8 cellular contexts compared by ENCODE assay signal in the genomic region with DNA sequence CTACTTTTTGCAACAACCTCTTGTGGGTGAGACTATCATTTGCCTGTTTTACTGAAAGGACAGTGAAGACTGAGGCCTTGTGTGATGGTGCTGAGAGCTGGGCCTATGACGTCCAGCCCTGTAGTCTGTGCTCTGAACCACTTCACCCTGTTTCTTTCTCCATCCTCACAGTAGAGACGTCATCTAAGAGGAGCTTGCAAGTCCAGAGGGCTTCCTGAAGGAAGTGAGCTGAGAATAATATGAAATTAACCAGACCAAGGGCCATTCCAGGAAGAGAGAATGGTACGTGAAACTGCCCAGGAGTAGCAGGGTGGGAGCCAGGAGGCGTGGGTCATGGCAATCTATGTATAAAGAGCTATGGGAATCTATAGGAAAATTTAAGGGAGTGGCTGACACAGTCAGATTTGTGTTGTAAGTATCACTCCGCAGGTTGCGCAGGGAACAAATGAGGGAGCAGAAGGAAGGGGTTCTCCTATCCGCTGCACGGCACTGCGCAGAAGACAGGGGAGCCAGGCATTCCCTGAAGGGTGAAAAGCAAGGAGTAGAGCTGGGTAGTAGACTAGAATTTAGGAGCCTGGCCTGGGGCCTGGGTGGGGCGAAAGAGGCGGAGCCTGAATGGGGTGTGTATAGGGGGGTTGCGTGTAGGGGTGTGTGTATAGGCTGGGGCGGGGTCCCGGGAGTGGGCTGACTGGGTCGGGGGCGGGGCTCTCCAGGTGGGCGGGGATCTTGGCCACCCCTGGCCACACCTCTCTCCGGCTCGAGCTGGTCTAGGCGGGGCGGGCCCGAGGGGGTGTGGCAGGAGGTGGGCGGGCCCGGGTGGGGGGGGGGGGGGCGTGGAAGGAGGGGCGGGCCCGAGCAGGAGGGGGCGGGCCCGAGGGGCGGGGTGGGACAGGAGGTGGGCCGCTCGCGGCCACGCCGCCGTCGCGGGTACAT. TPM values are rescaled to one million over a fixed set of nuclear protein-coding genes. Genes with fewer than 3 reads are reported as not detected.
A peak's percentile ranks its signal among the peaks of the same experiment; 100 is the strongest.
DNase-seq lines count a peak whose midpoint lies in the region; ATAC-seq and TF ChIP-seq lines count a peak whose summit lies in the region.

A gene (plus strand): TSS at position 931 of the 933 bp plus-strand sequence. CDS start 2,688 bp downstream, outside the sequence.

- no peaks in the 10 kb centered on the region for H3K4me1 ChIP-seq in endodermal cell (ENCODE audit: control insufficient read depth, insufficient read depth, low read length)

- H3K4me1 Mint-ChIP-seq in endodermal cell, result peaks cover 36% of the 10 kb centered on the region
- H3K4me1 Mint-ChIP-seq in stimulated activated memory B cell treated with anti-CD40 and anti-IgM and Interleukin-4, amounts not matched to agents 10 μg/mL and 1 μg/mL and 100 μg/mL, for 72 hours, result peaks cover 19% of the 10 kb centered on the region

- H3K36me3 ChIP-seq in endodermal cell (ENCODE audit: control insufficient read depth, insufficient read depth, low read length), result no peaks in the 10 kb centered on the region

- H3K4me3 Mint-ChIP-seq in endodermal cell, result peak within 1 kb of the TSS; percentile 72
- H3K4me3 Mint-ChIP-seq in stimulated activated memory B cell treated with anti-CD40 and anti-IgM and Interleukin-4, amounts not matched to agents 10 μg/mL and 1 μg/mL and 100 μg/mL, for 72 hours, result peak within 1 kb of the TSS; percentile 64

- WGBS in endodermal cell (ENCODE audit: insufficient coverage in 1 of 2, insufficient read length in 1 of 2), 2 experiments, result 33 to 83% methylated on average over 8 to 25 of the region's 38 CpGs

- H3K9me3 ChIP-seq in endodermal cell (ENCODE audit: control insufficient read depth, low read length), result no peaks in the 10 kb centered on the region

- peak within 1 kb of the TSS; percentile 38 for H3K4me3 ChIP-seq in GM12875 (ENCODE audit: low read depth, low read length)
- peak within 1 kb of the TSS; percentile 80 for H3K4me3 ChIP-seq in endodermal cell (ENCODE audit: low read length)

- no peak for TF ChIP-seq CTCF in GM12875 (IDR thresholded peaks at IDR 0.05; ENCODE audit: borderline replicate concordance, insufficient read depth, low read depth, low read length)
- no peak for TF ChIP-seq CTCF in endodermal cell (conservative IDR thresholded peaks at IDR 0.05)

- peak; percentile 45 for ATAC-seq in HG02642 (IDR thresholded peaks at IDR 0.05; ENCODE audit: poor library complexity, unreplicated experiment)
- peak; percentile 71 for ATAC-seq in stimulated activated memory B cell treated with anti-CD40 and anti-IgM and Interleukin-4, amounts not matched to agents 10 μg/mL and 1 μg/mL and 100 μg/mL, for 72 hours

- peaks cover 21% of the 10 kb centered on the region for H3K36me3 Mint-ChIP-seq in endodermal cell (ENCODE audit: low read depth)
- H3K36me3 Mint-ChIP-seq in stimulated activated memory B cell treated with anti-CD40 and anti-IgM and Interleukin-4, amounts not matched to agents 10 μg/mL and 1 μg/mL and 100 μg/mL, for 72 hours, result no peaks in the 10 kb centered on the region

- DNase-seq in NCI-H2227 treated with DMSO at 0.1 percent for 48 hours (lab: John Stamatoyannopoulos, UW), result peak; percentile 45
- peak; percentile 39 to 45 for DNase-seq in activated CD4-positive, alpha-beta T cell treated with anti-CD3 and anti-CD28 coated beads, Interleukin-2, amount 50 U/mL, for 4 hours
- DNase-seq in endodermal cell, result peak; percentile 98
- DNase-seq in myocyte (ENCODE audit: low read depth), result peak; percentile 72
- no peak for DNase-seq in DMS153 treated with DMSO at 0.1 percent for 48 hours (lab: John Stamatoyannopoulos, UW; ENCODE audit: unreplicated experiment)

- H3K9me3 Mint-ChIP-seq in endodermal cell, result no peaks in the 10 kb centered on the region
- H3K9me3 Mint-ChIP-seq in stimulated activated memory B cell treated with anti-CD40 and anti-IgM and Interleukin-4, amounts not matched to agents 10 μg/mL and 1 μg/mL and 100 μg/mL, for 72 hours, result no peaks in the 10 kb centered on the region

- peaks cover 1% of the 10 kb centered on the region for H3K27me3 Mint-ChIP-seq in endodermal cell (ENCODE audit: insufficient read depth)
- peaks cover 28% of the 10 kb centered on the region for H3K27me3 Mint-ChIP-seq in stimulated activated memory B cell treated with anti-CD40 and anti-IgM and Interleukin-4, amounts not matched to agents 10 μg/mL and 1 μg/mL and 100 μg/mL, for 72 hours

- peak within 1 kb of the TSS; percentile 68 for H3K9ac ChIP-seq in endodermal cell (ENCODE audit: extremely low read depth, low read length, poor library complexity, severe bottlenecking)

- H3K27ac ChIP-seq in endodermal cell (ENCODE audit: low read depth, low read length), result peak within 1 kb of the TSS; percentile 38

- peak within 1 kb of the TSS; percentile 83 for H3K27ac Mint-ChIP-seq in endodermal cell
- no peak within 1 kb of the TSS for H3K27ac Mint-ChIP-seq in stimulated activated memory B cell treated with anti-CD40 and anti-IgM and Interleukin-4, amounts not matched to agents 10 μg/mL and 1 μg/mL and 100 μg/mL, for 72 hours

- H3K27me3 ChIP-seq in endodermal cell (ENCODE audit: control insufficient read depth, insufficient read depth, low read length, poor library complexity, severe bottlenecking), result no peaks in the 10 kb centered on the region

RNA-seq across cellular contexts. Expression of the gene that starts here (rescaled TPM):
- total RNA-seq in endodermal cell (100 to 1,000 TPM; 123 to 131 TPM), myocyte (128 and 222 TPM in 2 replicates)
- polyA plus RNA-seq in endodermal cell (2013, experiment 1 of 2), result 26.6 TPM
- polyA plus RNA-seq in endodermal cell (2013, experiment 2 of 2), result 22.8 TPM
- polyA plus RNA-seq in myocyte (2012), result 27.8 TPM
